Comparison of ENCODE assay signal across 11 cellular contexts in genomic region chr15:84752195-84752594, GRCh38. TPM values are rescaled to one million over a fixed set of nuclear protein-coding genes. Genes with fewer than 3 reads are reported as not detected.
DNase-seq lines count a peak whose midpoint lies in the region; ATAC-seq and TF ChIP-seq lines count a peak whose summit lies in the region.
"Had no signal": no experiment of that assay in that cellular context is flagged by ENCODE, and none has a peak within 500 bp of the region (broad histone marks: within the 10 kb centered on the region; RNA-seq: fewer than 3 reads in every experiment).

No MANE protein-coding gene starts in this region.

- peak overlapping the region; percentile 83 for H3K4me2 ChIP-seq in Loucy (ENCODE audit: low read depth, low read length, poor library complexity, severe bottlenecking)
- no peak overlapping the region for H3K4me2 ChIP-seq in trophoblast cell (ENCODE audit: low read length)

- peak overlapping the region; percentile 25 for H3K27ac Mint-ChIP-seq in CD4-positive, alpha-beta T cell
- peak overlapping the region; percentile 42 for H3K27ac Mint-ChIP-seq in central memory CD8-positive, alpha-beta T cell (ENCODE audit: low read depth)
- H3K27ac Mint-ChIP-seq: activated CD8-positive, alpha-beta T cell treated with anti-CD3 and anti-CD28 coated beads for 36 hours had no signal

- no peaks in the 10 kb centered on the region for H3K27me3 ChIP-seq in CD4-positive, alpha-beta T cell (ENCODE audit: control insufficient read depth, insufficient read depth, low read length)
- H3K27me3 ChIP-seq in Loucy (ENCODE audit: insufficient read depth, low read length, poor library complexity, severe bottlenecking) (no peaks in the 10 kb centered on the region), trophoblast cell (ENCODE audit: insufficient read depth, low read length) (no peaks in the 10 kb centered on the region), A673 (replicated peaks; ENCODE audit: insufficient read depth, low read depth, low read length, poor library complexity) (no peaks in the 10 kb centered on the region)

- POLR2A ChIA-PET in CD4-positive, alpha-beta T cell (lab: Charles Lee): interaction anchor here (0.8 to 13.4 kb wide), 4 partner anchors 28 to 98 kb away, joined by 3 to 311 read pairs (median 5); partner anchors contain the start of genes NMB, SEC11A and WDR73
- POLR2A ChIA-PET in A673 (lab: Charles Lee; ENCODE audit: low non-redundant PET): no interaction called here

- no peak overlapping the region for H2BK12ac ChIP-seq in trophoblast cell (ENCODE audit: low read length)

- no peak overlapping the region for H3K14ac ChIP-seq in trophoblast cell (ENCODE audit: low read length)

- H3K9me3 ChIP-seq in CD4-positive, alpha-beta T cell (ENCODE audit: control insufficient read depth, low read length): no peaks in the 10 kb centered on the region
- H3K9me3 ChIP-seq in Loucy (ENCODE audit: insufficient read depth, low read depth, low read length) (no peaks in the 10 kb centered on the region), trophoblast cell (ENCODE audit: insufficient read depth, low read depth, low read length) (no peaks in the 10 kb centered on the region), A673 (ENCODE audit: low read depth, low read length, poor library complexity, severe bottlenecking) (no peaks in the 10 kb centered on the region)

- no peak overlapping the region for H2AK5ac ChIP-seq in trophoblast cell (ENCODE audit: low read length)

- H3K9ac ChIP-seq in Loucy (ENCODE audit: low read depth, low read length, poor library complexity, severe bottlenecking) (peak overlapping the region; percentile 47), trophoblast cell (ENCODE audit: low read length) (no peak overlapping the region)

- WGBS in trophoblast cell (ENCODE audit: extremely low coverage, insufficient coverage, insufficient read length): no CpG with 5 or more reads among the region's 1 CpG

- H3K27me3 Mint-ChIP-seq in CD4-positive, alpha-beta T cell: no peaks in the 10 kb centered on the region
- H3K27me3 Mint-ChIP-seq in central memory CD8-positive, alpha-beta T cell: no peaks in the 10 kb centered on the region
- H3K27me3 Mint-ChIP-seq: activated CD8-positive, alpha-beta T cell treated with anti-CD3 and anti-CD28 coated beads for 36 hours had no signal

- no peak overlapping the region for H4K12ac ChIP-seq in trophoblast cell (ENCODE audit: low read depth, low read length)

- no peak overlapping the region for H2BK120ac ChIP-seq in trophoblast cell (ENCODE audit: insufficient read depth, low read length, poor library complexity)

- BruUV-seq in A673 (replicated peaks; lab: Mats Ljungman, UMichigan): no TSS peak

- no peak for ATAC-seq in CD4-positive, alpha-beta T cell (ENCODE audit: poor library complexity)
- no peak for ATAC-seq in central memory CD8-positive, alpha-beta T cell (replicated peaks; ENCODE audit: extremely low read depth, poor library complexity, severe bottlenecking)
- ATAC-seq: activated CD8-positive, alpha-beta T cell treated with anti-CD3 and anti-CD28 coated beads for 36 hours had no signal

- CTCF ChIA-PET in CD4-positive, alpha-beta T cell (lab: Charles Lee): interaction anchor here (0.8 to 1.1 kb wide), 3 partner anchors 12 to 36 kb away, joined by 3 to 5 read pairs (median 3); no protein-coding TSS in a partner anchor
- CTCF ChIA-PET in A673 (lab: Charles Lee): interaction anchor here (0.5 kb wide), 1 partner anchor 57 kb away, joined by 3 read pairs; no protein-coding TSS in a partner anchor

- H3K9me3 Mint-ChIP-seq in CD4-positive, alpha-beta T cell: no peaks in the 10 kb centered on the region
- no peaks in the 10 kb centered on the region for H3K9me3 Mint-ChIP-seq in central memory CD8-positive, alpha-beta T cell
- H3K9me3 Mint-ChIP-seq: activated CD8-positive, alpha-beta T cell treated with anti-CD3 and anti-CD28 coated beads for 36 hours had no signal

- no peaks in the 10 kb centered on the region for H3K36me3 ChIP-seq in Loucy (ENCODE audit: insufficient read depth, low read length)
- H3K36me3 ChIP-seq in trophoblast cell (ENCODE audit: control insufficient read depth in 1 of 2, insufficient read depth in 2 of 2, low read length in 2 of 2): peaks cover 2 to 3% of the 10 kb centered on the region in 2 experiments
- no peaks in the 10 kb centered on the region for H3K36me3 ChIP-seq in A673 (ENCODE audit: insufficient read depth, low read length, poor library complexity, severe bottlenecking)

- H3K4me1 ChIP-seq in Loucy (ENCODE audit: insufficient read depth, low read length, poor library complexity, severe bottlenecking) (peaks cover 52% of the 10 kb centered on the region), trophoblast cell (ENCODE audit: control insufficient read depth in 1 of 2, insufficient read depth in 2 of 2, low read length in 2 of 2) (peaks cover 2 to 8% of the 10 kb centered on the region in 2 experiments), A673 (ENCODE audit: insufficient read depth, low read length, poor library complexity, severe bottlenecking) (peaks cover 19% of the 10 kb centered on the region)

- H3F3A ChIP-seq in Loucy (ENCODE audit: low read depth): no peaks in the 10 kb centered on the region

- H3K4me3 Mint-ChIP-seq in CD4-positive, alpha-beta T cell: peak overlapping the region; percentile 57
- H3K4me3 Mint-ChIP-seq in central memory CD8-positive, alpha-beta T cell: no peak overlapping the region
- H3K4me3 Mint-ChIP-seq: activated CD8-positive, alpha-beta T cell treated with anti-CD3 and anti-CD28 coated beads for 36 hours had no signal

- no peak overlapping the region for H2BK5ac ChIP-seq in trophoblast cell (ENCODE audit: low read depth, low read length, poor library complexity)

- H4K20me1 ChIP-seq in Loucy (ENCODE audit: insufficient read depth, low read length, poor library complexity, severe bottlenecking): peaks cover 63% of the 10 kb centered on the region

- H3K79me2 ChIP-seq in Loucy (ENCODE audit: insufficient read depth, low read length) (peaks cover 90% of the 10 kb centered on the region), trophoblast cell (ENCODE audit: control insufficient read depth, insufficient read depth, low read length, poor library complexity) (peaks cover 44% of the 10 kb centered on the region)

- H3K4ac ChIP-seq in trophoblast cell (ENCODE audit: low read depth, low read length): peak overlapping the region; percentile 98

- intact Hi-C loops in CD4-positive, alpha-beta T cell (cut with DNase I, micrococcal nuclease): no loop called here
- intact Hi-C loops in A673 (cut with micrococcal nuclease; ENCODE audit: unreplicated experiment): no loop called here

- H3K4me1 Mint-ChIP-seq in CD4-positive, alpha-beta T cell (ENCODE audit: low read depth): peaks cover 72% of the 10 kb centered on the region
- peaks cover 69% of the 10 kb centered on the region for H3K4me1 Mint-ChIP-seq in central memory CD8-positive, alpha-beta T cell

- H3K27ac ChIP-seq in CD4-positive, alpha-beta T cell (ENCODE audit: low read depth, low read length): no peak overlapping the region
- no peak overlapping the region for H3K27ac ChIP-seq in trophoblast cell (ENCODE audit: low read depth, low read length)
- no peak overlapping the region for H3K27ac ChIP-seq in A673 (ENCODE audit: low read depth, low read length, poor library complexity, severe bottlenecking)

- no peak overlapping the region for H4K8ac ChIP-seq in trophoblast cell (ENCODE audit: low read depth, low read length)

- DNase-seq in CD4-positive, alpha-beta T cell: no peak
- no peak for DNase-seq in central memory CD8-positive, alpha-beta T cell (ENCODE audit: low spot score in 2 of 2)
- DNase-seq in trophoblast cell (no peak), A673 (ENCODE audit: low spot score) (no peak), NCI-H2029 treated with DMSO at 0.1 percent for 48 hours (lab: John Stamatoyannopoulos, UW) (no peak), DMS79 (lab: John Stamatoyannopoulos, UW) (no peak), SIG-M5 (lab: John Stamatoyannopoulos, UW) (no peak)
- DNase-seq: activated CD8-positive, alpha-beta T cell treated with anti-CD3 and anti-CD28 coated beads for 36 hours; NCI-H748 treated with DMSO at 0.1 percent for 48 hours; nucleus accumbens had no signal

- H4K91ac ChIP-seq in trophoblast cell (ENCODE audit: low read depth, low read length): no peak overlapping the region

- H3K23ac ChIP-seq in trophoblast cell (ENCODE audit: low read length): no peak overlapping the region

- no peaks in the 10 kb centered on the region for H3K9me2 ChIP-seq in Loucy (replicated peaks; ENCODE audit: low read depth, low read length)

- H3K36me3 Mint-ChIP-seq in CD4-positive, alpha-beta T cell (ENCODE audit: low read depth): peaks cover 43% of the 10 kb centered on the region
- peaks cover 23% of the 10 kb centered on the region for H3K36me3 Mint-ChIP-seq in central memory CD8-positive, alpha-beta T cell (ENCODE audit: insufficient read depth)

- peaks cover 12% of the 10 kb centered on the region for H3K79me1 ChIP-seq in trophoblast cell (ENCODE audit: low read length)

- H3K4me3 ChIP-seq in Loucy (ENCODE audit: low read length, poor library complexity, severe bottlenecking) (peak overlapping the region; percentile 55), trophoblast cell (ENCODE audit: low read depth, low read length) (no peak overlapping the region), A673 (ENCODE audit: low read depth, low read length, poor library complexity, severe bottlenecking) (no peak overlapping the region)

- H2AFZ ChIP-seq in Loucy (ENCODE audit: low read length) (no peak overlapping the region), trophoblast cell (ENCODE audit: insufficient read depth, low read length, poor library complexity) (no peak overlapping the region)

- no peak for TF ChIP-seq CTCF in CD4-positive, alpha-beta T cell (IDR thresholded peaks at IDR 0.05)
- TF ChIP-seq CTCF in Loucy (conservative IDR thresholded peaks at IDR 0.05; ENCODE audit: low read length) (no peak), A673 (conservative IDR thresholded peaks at IDR 0.05; ENCODE audit: low read depth, low read length) (no peak)

- H3K18ac ChIP-seq in trophoblast cell (ENCODE audit: low read length): no peak overlapping the region

RNA-seq across cellular contexts. Expression of gene ZNF592, which starts 3.8 kb away (rescaled TPM):
- total RNA-seq in CD4-positive, alpha-beta T cell: 10 to 100 TPM; 37.5 to 38.2 TPM
- polyA plus RNA-seq in trophoblast cell (2013): 25.3 and 25.7 TPM in 2 replicates
- 32.9 and 37.2 TPM in 2 replicates for total RNA-seq in A673 (2021)

RNA-seq across cellular contexts. Expression of gene SEC11A, which starts 36.3 kb away (rescaled TPM):
- 10 to 100 TPM; 44.1 to 47.0 TPM for total RNA-seq in CD4-positive, alpha-beta T cell
- 316 and 319 TPM in 2 replicates for polyA plus RNA-seq in trophoblast cell (2013)
- total RNA-seq in A673 (2021): 104 and 106 TPM in 2 replicates
